Comparison of ENCODE assay signal across 32 cellular contexts in genomic region chr6:5827061-5828037, GRCh38.
DNase-seq lines count a peak whose midpoint lies in the region; ATAC-seq, FAIRE-seq and TF ChIP-seq lines count a peak whose summit lies in the region.
"Had no signal": no experiment of that assay in that cellular context is flagged by ENCODE, and none has a peak within 500 bp of the region (broad histone marks: within the 10 kb centered on the region; RNA-seq: fewer than 3 reads in every experiment).

No MANE protein-coding gene starts in this region.

- WGBS in K562 (ENCODE audit: insufficient coverage, low coverage, missing lambda C conversion rate), result 2% methylated on average over 15 of the region's 15 CpGs

- no peaks in the 10 kb centered on the region for H3K27me3 Mint-ChIP-seq in T-helper 1 cell treated with Interleukin-12 subunit alpha and Interleukin-12 subunit beta and Interleukin-4 antibody, amounts not matched to agents 30 μg/mL and 1 μg/mL, for 36 hours (ENCODE audit: low read depth)
- H3K27me3 Mint-ChIP-seq: memory B cell; naive B cell; stimulated activated naive B cell treated with anti-CD40 and anti-IgM and Interleukin-4, amounts not matched to agents 10 μg/mL and 1 μg/mL and 100 μg/mL, for 72 hours had no signal

- no peaks in the 10 kb centered on the region for H3K9me1 ChIP-seq in K562 (ENCODE audit: control insufficient read depth, insufficient read depth, low read length)

- H2AFZ ChIP-seq in K562 (ENCODE audit: low read depth, low read length), result no peak overlapping the region
- H2AFZ ChIP-seq: PC-9 had no signal

- POLR2A ChIA-PET in K562 (lab: Yijun Ruan, JAX), result interaction anchor here (0.7 kb wide), 1 partner anchor 652 kb away, joined by 5 read pairs; no protein-coding TSS in a partner anchor

- peaks cover 18 to 27% of the 10 kb centered on the region in 2 experiments; a peak in 3 of 5 replicates for H3K27me3 ChIP-seq in K562 (ENCODE audit: control insufficient read depth in 2 of 2, insufficient read depth in 2 of 2, low read length in 2 of 2)

- no peaks in the 10 kb centered on the region for H3K9me3 Mint-ChIP-seq in T-helper 1 cell treated with Interleukin-12 subunit alpha and Interleukin-12 subunit beta and Interleukin-4 antibody, amounts not matched to agents 30 μg/mL and 1 μg/mL, for 36 hours
- H3K9me3 Mint-ChIP-seq: activated T-cell treated with anti-CD3 and anti-CD28 coated beads, Interleukin-2, amount 50 U/mL, for 72 hours; CD8-positive, alpha-beta T cell had no signal

- H3K27ac Mint-ChIP-seq in T-helper 1 cell treated with Interleukin-12 subunit alpha and Interleukin-12 subunit beta and Interleukin-4 antibody, amounts not matched to agents 30 μg/mL and 1 μg/mL, for 36 hours, result peak overlapping the region; percentile 41
- H3K27ac Mint-ChIP-seq: activated T-cell treated with anti-CD3 and anti-CD28 coated beads, Interleukin-2, amount 50 U/mL, for 72 hours; CD8-positive, alpha-beta T cell; memory B cell; progenitor cell of endocrine pancreas; stimulated activated naive B cell treated with anti-CD40 and anti-IgM and Interleukin-4, amounts not matched to agents 10 μg/mL and 1 μg/mL and 100 μg/mL, for 72 hours had no signal

- no peak for TF ChIP-seq RAD21 in K562 (CRISPR knock-in tag; conservative IDR thresholded peaks at IDR 0.05 in 1 of 2, IDR thresholded peaks at IDR 0.05 in 1 of 2)

- TF ChIP-seq EP300 in K562 (IDR thresholded peaks at IDR 0.05; ENCODE audit: low read length), result no peak

- H3K36me3 ChIP-seq in K562 (ENCODE audit: control insufficient read depth, insufficient read depth, low read length), result no peaks in the 10 kb centered on the region
- H3K36me3 ChIP-seq: thoracic aorta had no signal

- H3K36me3 Mint-ChIP-seq in T-helper 1 cell treated with Interleukin-12 subunit alpha and Interleukin-12 subunit beta and Interleukin-4 antibody, amounts not matched to agents 30 μg/mL and 1 μg/mL, for 36 hours (ENCODE audit: low read depth), result no peaks in the 10 kb centered on the region
- H3K36me3 Mint-ChIP-seq: CD8-positive, alpha-beta T cell; memory B cell had no signal

- CTCF ChIA-PET in K562 (lab: Yijun Ruan, JAX; ENCODE audit: low intra/inter-chr PET ratio), result no interaction called here

- H4K20me1 ChIP-seq in K562 (replicated peaks; ENCODE audit: control insufficient read depth, insufficient read depth, low read length), result no peaks in the 10 kb centered on the region; the same call in 1 of the 2 replicates

- TF ChIP-seq CTCF in NB4 (IDR thresholded peaks at IDR 0.05; ENCODE audit: low read depth, low read length) (no peak), K562 (IDR thresholded peaks at IDR 0.05 in 2 of 3, conservative IDR thresholded peaks at IDR 0.05 in 1 of 3; ENCODE audit: insufficient read depth in 2 of 3, low read depth in 1 of 3, low read length in 3 of 3) (no peak)

- no peak overlapping the region for H3K4me2 ChIP-seq in K562 (ENCODE audit: insufficient read depth, low read length)
- H3K4me2 ChIP-seq: PC-9 had no signal

- H3K4me3 Mint-ChIP-seq in T-helper 1 cell treated with Interleukin-12 subunit alpha and Interleukin-12 subunit beta and Interleukin-4 antibody, amounts not matched to agents 30 μg/mL and 1 μg/mL, for 36 hours, result no peak overlapping the region
- H3K4me3 Mint-ChIP-seq: activated T-cell treated with anti-CD3 and anti-CD28 coated beads, Interleukin-2, amount 50 U/mL, for 72 hours; CD8-positive, alpha-beta T cell; memory B cell; stimulated activated naive B cell treated with anti-CD40 and anti-IgM and Interleukin-4, amounts not matched to agents 10 μg/mL and 1 μg/mL and 100 μg/mL, for 72 hours had no signal

- ATAC-seq in K562 (no peak), HG03442 (IDR thresholded peaks at IDR 0.05; ENCODE audit: unreplicated experiment) (no peak), GM18873 (IDR thresholded peaks at IDR 0.05; ENCODE audit: low FRiP score, unreplicated experiment) (no peak)
- ATAC-seq: activated CD4-positive, CD25-positive, alpha-beta regulatory T cell treated with anti-CD3 and anti-CD28 coated beads, Interleukin-2, amount 50 U/mL, for 24 hours; activated T-cell treated with anti-CD3 and anti-CD28 coated beads, Interleukin-2, amount 50 U/mL, for 72 hours; CD8-positive, alpha-beta T cell; esophagus mucosa; GM12878; stimulated activated naive B cell treated with anti-CD40 and anti-IgM and Interleukin-4, amounts not matched to agents 10 μg/mL and 1 μg/mL and 100 μg/mL, for 72 hours had no signal

- H3K27ac ChIP-seq in K562 (ENCODE audit: extremely low read depth, low read depth, low read length), result no peak overlapping the region
- H3K27ac ChIP-seq: PC-9, skin epidermis, thoracic aorta had no signal

- intact Hi-C loops in K562 (cut with micrococcal nuclease), result no loop called here

- DNase-seq in T-helper 1 cell, result no peak
- DNase-seq in NB4 (ENCODE audit: low read depth), result peak; percentile 84
- no peak for DNase-seq in K562 (ENCODE audit: extremely low read depth in 1 of 4, low spot score in 3 of 4)
- peak; percentile 74 for DNase-seq in retina
- DNase-seq in NCI-H1105 (lab: John Stamatoyannopoulos, UW), result no peak
- DNase-seq: ACHN; activated naive CD4-positive, alpha-beta T cell treated with anti-CD3 and anti-CD28 coated beads, Interleukin-2, amount 50 U/mL, for 16 hours; activated T-cell treated with anti-CD3 and anti-CD28 coated beads, Interleukin-2, amount 50 U/mL, for 72 hours; aorta; CD8-positive, alpha-beta T cell; cerebellar nuclear complex; effector CD8-positive, alpha-beta T cell; naive B cell; NCI-H1417 treated with DMSO at 0.1 percent for 48 hours; NCI-H2171; NCI-H69; PC-9; stimulated activated CD4-positive, alpha-beta T cell treated with anti-CD3 and anti-CD28 coated beads, Interleukin-2, amount 100 ng/mL, for 24 hours; stimulated activated naive B cell treated with anti-CD40 and anti-IgM and Interleukin-4, amounts not matched to agents 10 μg/mL and 1 μg/mL and 100 μg/mL, for 72 hours; T-helper 9 cell had no signal

- no peak for FAIRE-seq in K562 (lab: Jason Lieb, UNC)
- FAIRE-seq: GM12878, GM19239, H1 had no signal

- peaks cover 37% of the 10 kb centered on the region for H3K4me1 Mint-ChIP-seq in T-helper 1 cell treated with Interleukin-12 subunit alpha and Interleukin-12 subunit beta and Interleukin-4 antibody, amounts not matched to agents 30 μg/mL and 1 μg/mL, for 36 hours (ENCODE audit: low read depth)

- no peaks in the 10 kb centered on the region for H3K9me3 ChIP-seq in K562 (replicated peaks; ENCODE audit: control insufficient read depth, insufficient read depth, low read depth, low read length)
- H3K9me3 ChIP-seq: thoracic aorta had no signal

- no peaks in the 10 kb centered on the region for H3K79me2 ChIP-seq in K562 (ENCODE audit: control insufficient read depth, insufficient read depth, low read length)

- TF ChIP-seq POLR2A in NB4 (IDR thresholded peaks at IDR 0.05; ENCODE audit: extremely low read depth, insufficient read length) (no peak), K562 (conservative IDR thresholded peaks at IDR 0.05) (no peak)

- no peaks in the 10 kb centered on the region for H3K4me1 ChIP-seq in K562 (replicated peaks in 1 of 2; ENCODE audit: control insufficient read depth in 2 of 2, insufficient read depth in 2 of 2, low read length in 2 of 2)

- in situ Hi-C loops in K562 (cut with MboI), result no loop called here

- BruUV-seq in K562 (replicated peaks; lab: Mats Ljungman, UMichigan), result no TSS peak

- H3K9ac ChIP-seq in K562 (ENCODE audit: insufficient read depth in 1 of 2, low read depth in 2 of 2, low read length in 2 of 2), result no peak overlapping the region

- peak overlapping the region; percentile 32 for H3K4me3 ChIP-seq in NB4 (ENCODE audit: low read depth, low read length)
- no peak overlapping the region for H3K4me3 ChIP-seq in K562
- H3K4me3 ChIP-seq: GM12878, PC-9, skin epidermis, thoracic aorta had no signal

TF ChIP-seq in K562, 482 proteins besides CTCF, POLR2A, EP300 and RAD21:
- TF ChIP-seq RFX1 (IDR thresholded peaks at IDR 0.05) (peak; percentile 29), CHAMP1 (IDR thresholded peaks at IDR 0.05) (no peak)

Comparison
In these comparisons a context has a peak if more than half of its experiments do, and no peak if none do; other contexts are left out.
1. DNase-seq: peak in NB4 (single experiment) and retina (single experiment); none in T-helper 1 cell (0 of 5), K562 (0 of 4) and NCI-H1105 (single experiment).